ENCODE assay signal across 8 cellular contexts in the genomic region with DNA sequence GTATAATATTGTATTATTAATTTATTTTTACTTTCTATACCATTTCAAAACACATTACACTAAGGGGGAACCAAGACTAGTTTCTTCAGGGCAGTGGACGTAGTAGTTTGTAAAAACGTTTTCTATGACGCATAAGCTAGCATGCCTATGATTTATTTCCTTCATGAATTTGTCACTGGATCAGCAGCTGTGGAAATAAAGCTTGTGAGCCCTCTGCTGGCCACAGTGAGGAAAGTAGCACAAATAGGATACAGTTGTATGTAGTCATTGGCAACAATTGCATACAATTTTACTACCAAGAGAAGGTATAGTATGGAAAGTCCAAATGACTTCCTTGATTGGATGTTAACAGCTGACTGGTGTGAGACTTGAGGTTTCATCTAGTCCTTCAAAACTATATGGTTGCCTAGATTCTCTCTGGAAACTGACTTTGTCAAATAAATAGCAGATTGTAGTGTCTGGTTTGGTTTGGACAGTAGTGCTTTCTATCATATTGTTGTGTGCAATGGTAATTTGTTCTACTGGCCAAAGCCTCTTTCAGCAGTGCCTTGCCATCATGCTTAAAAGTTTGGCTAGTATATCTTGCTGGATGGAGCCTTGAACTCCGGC. TPM values are rescaled to one million over a fixed set of nuclear protein-coding genes. Genes with fewer than 3 reads are reported as not detected.
DNase-seq lines count a peak whose midpoint lies in the region; ATAC-seq, FAIRE-seq and TF ChIP-seq lines count a peak whose summit lies in the region.

No MANE protein-coding gene starts in this region.

- POLR2A ChIA-PET in HEK293 (lab: Yijun Ruan, JAX) = interaction anchor here (0.7 kb wide), 1 partner anchor 62 kb away, joined by 3 read pairs; a partner anchor contains a TSS

- peak; percentile 95 to 98 for TF ChIP-seq RAD21 in liver (IDR thresholded peaks at IDR 0.05)

- DNase-seq in NCI-H345 (lab: John Stamatoyannopoulos, UW) = peak; percentile 61
- peak in 2 of 3 donors; percentile 32 to 33 for DNase-seq in stimulated activated CD4-positive, alpha-beta T cell treated with anti-CD3 and anti-CD28 coated beads, TNF-alpha, amount 100 ng/mL, for 48 hours (ENCODE audit: low read depth in 3 of 3)

- H3K4me1 ChIP-seq in HEK293 (ENCODE audit: control insufficient read depth, insufficient read depth, low read length) (no peaks in the 10 kb centered on the region), liver (ENCODE audit: control insufficient read depth in 4 of 4, insufficient read depth in 4 of 4, low read length in 3 of 4) (no peaks in the 10 kb centered on the region)

- peak; percentile 85 for FAIRE-seq in colon (lab: Jason Lieb, UNC)

- WGBS in liver = 30% methylated on average over 4 of the region's 4 CpGs

- H3K9ac ChIP-seq in liver (ENCODE audit: low read depth in 1 of 2, low read length in 2 of 2) = no peak overlapping the region

- TF ChIP-seq CTCF in C4-2B (conservative IDR thresholded peaks at IDR 0.05) (peak; percentile 91), HEK293 (tag by site-specific recombination; IDR thresholded peaks at IDR 0.05) (peak; percentile 34; the same call in 1 of the 2 replicates), liver (IDR thresholded peaks at IDR 0.05; ENCODE audit: low read depth, low read length, missing input control) (peak; percentile 80)

- ATAC-seq in activated CD4-positive, CD25-positive, alpha-beta regulatory T cell treated with anti-CD3 and anti-CD28 coated beads, Interleukin-2, amount 50 U/mL, for 24 hours = peak; percentile 77 to 98
- ATAC-seq in GM18520 (IDR thresholded peaks at IDR 0.05; ENCODE audit: unreplicated experiment) = no peak

- H3K36me3 ChIP-seq in HEK293 (ENCODE audit: control insufficient read depth in 2 of 2, insufficient read depth in 1 of 2, low read length in 2 of 2) (peaks cover 17 to 55% of the 10 kb centered on the region in 2 experiments), liver (ENCODE audit: control insufficient read depth in 4 of 4, insufficient read depth in 3 of 4, low read depth in 1 of 4, low read length in 3 of 4) (peaks cover 3 to 30% (median 17%) of the 10 kb centered on the region in 4 donors)

- H3K4me3 ChIP-seq in HEK293 (ENCODE audit: low read depth, low read length) = no peak overlapping the region
- H3K4me3 ChIP-seq in liver (ENCODE audit: low read depth in 1 of 3, low read length in 3 of 3) = no peak overlapping the region

- CTCF ChIA-PET in HEK293 (lab: Yijun Ruan, JAX) = interaction anchor here (0.6 to 7.7 kb wide), 29 partner anchors 11 to 1836 kb away, joined by 3 to 45 read pairs (median 3); a partner anchor contains a TSS

- no peak overlapping the region for H3K27ac ChIP-seq in C4-2B
- no peak overlapping the region for H3K27ac ChIP-seq in HEK293 (ENCODE audit: extremely low read depth, low read depth, low read length)
- no peak overlapping the region for H3K27ac ChIP-seq in liver (ENCODE audit: low read depth in 1 of 2, low read length in 2 of 2)

- H3K27me3 ChIP-seq in liver (ENCODE audit: control insufficient read depth in 4 of 4, insufficient read depth in 4 of 4, low read length in 3 of 4) = no peaks in the 10 kb centered on the region

- H3K9me3 ChIP-seq in HEK293 (ENCODE audit: control insufficient read depth, insufficient read depth, low read depth, low read length) = no peaks in the 10 kb centered on the region
- H3K9me3 ChIP-seq in liver (ENCODE audit: control insufficient read depth in 4 of 4, low read length in 3 of 4) = no peaks in the 10 kb centered on the region

TF ChIP-seq in HEK293, 187 proteins besides CTCF, POLR2A, EP300 and RAD21:
- TF ChIP-seq ZNF654 (tag by site-specific recombination; IDR thresholded peaks at IDR 0.05; ENCODE audit: low read depth) = peak; percentile 79
- TF ChIP-seq ZBTB21 (tag by site-specific recombination; IDR thresholded peaks at IDR 0.05) = peak; percentile 84
- no peak for TF ChIP-seq ZNF211 (tag by site-specific recombination; IDR thresholded peaks at IDR 0.05; ENCODE audit: low read depth)
- TF ChIP-seq ZNF529 (tag by site-specific recombination; IDR thresholded peaks at IDR 0.05; ENCODE audit: insufficient replicate concordance) = no peak
- no peak for TF ChIP-seq ZNF830 (tag by site-specific recombination; IDR thresholded peaks at IDR 0.05; ENCODE audit: low read depth)
- TF ChIP-seq ZNF629 (tag by site-specific recombination; IDR thresholded peaks at IDR 0.05) = peak; percentile 91
- peak; percentile 13; the same call in 1 of the 2 replicates for TF ChIP-seq SP2 (tag by site-specific recombination; IDR thresholded peaks at IDR 0.05)
- no peak for TF ChIP-seq ZNF514 (tag by site-specific recombination; IDR thresholded peaks at IDR 0.05)
- TF ChIP-seq, protein P1, sequence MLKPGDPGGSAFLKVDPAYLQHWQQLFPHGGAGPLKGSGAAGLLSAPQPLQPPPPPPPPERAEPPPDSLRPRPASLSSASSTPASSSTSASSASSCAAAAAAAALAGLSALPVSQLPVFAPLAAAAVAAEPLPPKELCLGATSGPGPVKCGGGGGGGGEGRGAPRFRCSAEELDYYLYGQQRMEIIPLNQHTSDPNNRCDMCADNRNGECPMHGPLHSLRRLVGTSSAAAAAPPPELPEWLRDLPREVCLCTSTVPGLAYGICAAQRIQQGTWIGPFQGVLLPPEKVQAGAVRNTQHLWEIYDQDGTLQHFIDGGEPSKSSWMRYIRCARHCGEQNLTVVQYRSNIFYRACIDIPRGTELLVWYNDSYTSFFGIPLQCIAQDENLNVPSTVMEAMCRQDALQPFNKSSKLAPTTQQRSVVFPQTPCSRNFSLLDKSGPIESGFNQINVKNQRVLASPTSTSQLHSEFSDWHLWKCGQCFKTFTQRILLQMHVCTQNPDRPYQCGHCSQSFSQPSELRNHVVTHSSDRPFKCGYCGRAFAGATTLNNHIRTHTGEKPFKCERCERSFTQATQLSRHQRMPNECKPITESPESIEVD (tag by site-specific recombination; IDR thresholded peaks at IDR 0.05) = peak; percentile 17; the same call in 1 of the 2 replicates
- TF ChIP-seq MEIS1 (CRISPR knock-in tag; IDR thresholded peaks at IDR 0.05; ENCODE audit: borderline replicate concordance) = peak; percentile 85; the same call in 1 of the 2 replicates
- TF ChIP-seq ZNF660 (tag by site-specific recombination; IDR thresholded peaks at IDR 0.05) = peak; percentile 60; the same call in 1 of the 2 replicates
TF ChIP-seq in HEK293: peak in this region for 7.

TF ChIP-seq in liver, 16 proteins besides CTCF, POLR2A, EP300 and RAD21:
- TF ChIP-seq JUND (IDR thresholded peaks at IDR 0.05) = peak in 1 of 2 donors; percentile 28
- TF ChIP-seq GABPA (IDR thresholded peaks at IDR 0.05 in 1 of 2, conservative IDR thresholded peaks at IDR 0.05 in 1 of 2) = peak; percentile 54 to 74
- no peak for TF ChIP-seq HNF4G (IDR thresholded peaks at IDR 0.05)
- TF ChIP-seq, protein P2, sequence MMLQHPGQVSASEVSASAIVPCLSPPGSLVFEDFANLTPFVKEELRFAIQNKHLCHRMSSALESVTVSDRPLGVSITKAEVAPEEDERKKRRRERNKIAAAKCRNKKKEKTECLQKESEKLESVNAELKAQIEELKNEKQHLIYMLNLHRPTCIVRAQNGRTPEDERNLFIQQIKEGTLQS (IDR thresholded peaks at IDR 0.05) = peak; percentile 18
TF ChIP-seq in liver: peak in this region for 3.

RNA-seq across cellular contexts. Expression of a gene that starts 24.3 kb away (rescaled TPM):
- total RNA-seq in liver = under 1 TPM; 0.05 to 0.08 TPM
- under 1 TPM in 1 of 2 donors, not detected in 1; 0.06 TPM for polyA plus RNA-seq in liver

Comparison
In these comparisons a context has a peak if more than half of its experiments do, and no peak if none do; other contexts are left out.
1. CTCF ChIP-seq: peak in every context shown above with its lines; median percentile 91 in C4-2B; 80 in liver; 34 in HEK293.